Comparison of ENCODE assay signal across 15 cellular contexts in the genomic region with DNA sequence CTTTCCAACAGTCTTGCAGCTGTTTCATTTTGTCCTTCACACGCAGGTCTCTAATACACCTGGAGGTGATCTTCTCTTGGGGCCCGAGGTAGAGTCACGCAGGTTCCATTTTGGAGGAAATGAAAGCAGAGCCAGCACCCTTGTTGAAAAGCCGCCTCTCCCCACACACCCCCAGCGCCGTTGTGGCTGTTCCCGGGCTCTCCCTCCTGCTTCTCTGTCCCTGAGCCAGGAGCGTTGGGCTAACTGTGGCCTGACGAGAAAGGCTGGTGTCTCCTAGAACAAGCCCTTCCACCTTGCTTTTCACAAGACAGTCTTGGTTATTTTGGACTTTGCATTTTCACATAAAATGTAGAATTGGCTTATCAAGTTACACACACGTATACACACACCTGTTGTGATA. TPM values are rescaled to one million over a fixed set of nuclear protein-coding genes. Genes with fewer than 3 reads are reported as not detected.
A peak's percentile ranks its signal among the peaks of the same experiment; 100 is the strongest.
DNase-seq lines count a peak whose midpoint lies in the region; ATAC-seq and TF ChIP-seq lines count a peak whose summit lies in the region.
"Had no signal": no experiment of that assay in that cellular context is flagged by ENCODE, and none has a peak within 500 bp of the region (broad histone marks: within the 10 kb centered on the region; RNA-seq: fewer than 3 reads in every experiment).

No MANE protein-coding gene starts in this region.

- H3K27me3 ChIP-seq in esophagus muscularis mucosa (no peaks in the 10 kb centered on the region), prostate gland (replicated peaks; ENCODE audit: insufficient read depth) (no peaks in the 10 kb centered on the region), neural progenitor cell (no peaks in the 10 kb centered on the region)

- H3K79me2 ChIP-seq in neural progenitor cell (ENCODE audit: low read depth), result no peaks in the 10 kb centered on the region

- H3K36me3 Mint-ChIP-seq in neural progenitor cell, result no peaks in the 10 kb centered on the region

- TF ChIP-seq CTCF in esophagus muscularis mucosa (IDR thresholded peaks at IDR 0.05) (no peak), prostate gland (IDR thresholded peaks at IDR 0.05) (no peak), neural progenitor cell (IDR thresholded peaks at IDR 0.05) (no peak)

- peaks cover 9 to 15% (median 10%) of the 10 kb centered on the region in 4 donors for H3K4me1 ChIP-seq in esophagus muscularis mucosa
- H3K4me1 ChIP-seq in prostate gland (replicated peaks), result peaks cover 23% of the 10 kb centered on the region
- H3K4me1 ChIP-seq in neural progenitor cell, result peaks cover 6% of the 10 kb centered on the region
- H3K4me1 ChIP-seq: Caco-2 had no signal

- no peak overlapping the region for H3K4me2 ChIP-seq in neural progenitor cell
- H3K4me2 ChIP-seq: PC-9 had no signal

- intact Hi-C loops in Right ventricle myocardium inferior (cut with DNase I) (no loop called here), Right ventricle myocardium superior (cut with DNase I) (no loop called here), esophagus muscularis mucosa (cut with DNase I) (no loop called here), prostate gland (cut with DNase I) (no loop called here)

- H3F3A ChIP-seq in neural progenitor cell (ENCODE audit: low read depth), result no peaks in the 10 kb centered on the region

- peaks cover 6% of the 10 kb centered on the region for H3K4me1 Mint-ChIP-seq in neural progenitor cell

- no peak overlapping the region for H3K9ac ChIP-seq in neural progenitor cell

- H3K4me3 ChIP-seq in esophagus muscularis mucosa (no peak overlapping the region), prostate gland (no peak overlapping the region), neural progenitor cell (no peak overlapping the region)
- H3K4me3 ChIP-seq: PC-9 had no signal

- no peak for TF ChIP-seq EP300 in esophagus muscularis mucosa (IDR thresholded peaks at IDR 0.05)

- H3K9me3 Mint-ChIP-seq in neural progenitor cell, result peaks cover 2% of the 10 kb centered on the region

- H3K36me3 ChIP-seq in esophagus muscularis mucosa (peaks cover 0 to 13% (median 7%) of the 10 kb centered on the region in 4 donors), prostate gland (no peaks in the 10 kb centered on the region), neural progenitor cell (no peaks in the 10 kb centered on the region)

- DNase-seq in Right ventricle myocardium inferior (ENCODE audit: missing footprints) (peak; percentile 65), Right ventricle myocardium superior (no peak), esophagus muscularis mucosa (ENCODE audit: extremely low spot score) (peak; percentile 80), prostate gland (ENCODE audit: low spot score) (peak; percentile 45), ureter (ENCODE audit: low spot score) (peak; percentile 27), neural progenitor cell (ENCODE audit: low spot score) (no peak)
- DNase-seq in stimulated activated CD4-positive, alpha-beta T cell treated with anti-CD3 and anti-CD28 coated beads, Interleukin-4, amount 100 ng/mL, for 24 hours, result no peak
- DNase-seq: Caco-2, EL, KG1, NCI-H1436, NCI-H2029 treated with DMSO at 0.1 percent for 48 hours, NCI-H82, PC-9 had no signal

- H3K27ac Mint-ChIP-seq in neural progenitor cell, result no peak overlapping the region

- H3K27ac ChIP-seq in esophagus muscularis mucosa (replicated peaks in 1 of 4), result no peak overlapping the region
- H3K27ac ChIP-seq in prostate gland, result peak overlapping the region in 1 of 2 donors; percentile 35
- H3K27ac ChIP-seq in neural progenitor cell, result no peak overlapping the region
- H3K27ac ChIP-seq: PC-9 had no signal

- H3K27me3 Mint-ChIP-seq in neural progenitor cell (ENCODE audit: insufficient read depth, low read depth), result peaks cover 11% of the 10 kb centered on the region

- H3K9me3 ChIP-seq in esophagus muscularis mucosa, result no peaks in the 10 kb centered on the region
- H3K9me3 ChIP-seq in prostate gland, result no peaks in the 10 kb centered on the region
- H3K9me3 ChIP-seq in neural progenitor cell (ENCODE audit: low read depth), result no peaks in the 10 kb centered on the region
- H3K9me3 ChIP-seq: Caco-2 had no signal

- no peak for TF ChIP-seq POLR2A in esophagus muscularis mucosa (IDR thresholded peaks at IDR 0.05; ENCODE audit: low read depth)
- TF ChIP-seq POLR2A in prostate gland (IDR thresholded peaks at IDR 0.05), result no peak

- H4K20me1 ChIP-seq in neural progenitor cell (ENCODE audit: low read depth), result no peaks in the 10 kb centered on the region

- WGBS in esophagus muscularis mucosa, result 91% methylated on average over 10 of the region's 10 CpGs
- 56% methylated on average over 10 of the region's 10 CpGs for WGBS in prostate gland

- no peak overlapping the region for H2AFZ ChIP-seq in neural progenitor cell (replicated peaks)
- H2AFZ ChIP-seq: PC-9 had no signal

- ATAC-seq in Right ventricle myocardium inferior (no peak), Right ventricle myocardium superior (ENCODE audit: poor library complexity) (no peak)
- ATAC-seq: HepG2 had no signal

- H3K4me3 Mint-ChIP-seq in neural progenitor cell, result no peak overlapping the region

RNA-seq across cellular contexts. Expression of a gene that starts 16.3 kb away (rescaled TPM):
- 6.7 TPM for total RNA-seq in Right ventricle myocardium inferior
- total RNA-seq in Right ventricle myocardium superior, result 8.0 TPM
- 10 to 100 TPM in 2 of 4 donors, 1 to 10 TPM in 2; 7.3 to 14.1 (median 11.6) TPM for total RNA-seq in esophagus muscularis mucosa
- total RNA-seq in prostate gland, result 100 to 1,000 TPM in 1 of 2 donors, 10 to 100 TPM in 1; 32.0 to 115 TPM
- 41.8 TPM for total RNA-seq in ureter
- 0.11 and 0.31 TPM in 2 replicates for total RNA-seq in neural progenitor cell (ENCODE audit: low replicate concordance)
- total RNA-seq: Caco-2 had no signal

Comparison
In these comparisons a context has a peak if more than half of its experiments do, and no peak if none do; other contexts are left out.
1. DNase-seq: peak in Right ventricle myocardium inferior (single experiment), esophagus muscularis mucosa (single experiment), prostate gland (single experiment) and ureter (single experiment); none in Right ventricle myocardium superior (single experiment), stimulated activated CD4-positive, alpha-beta T cell treated with anti-CD3 and anti-CD28 coated beads, Interleukin-4, amount 100 ng/mL, for 24 hours (single experiment) and neural progenitor cell (single experiment).